13 cellular contexts compared by ENCODE assay signal in the genomic region with DNA sequence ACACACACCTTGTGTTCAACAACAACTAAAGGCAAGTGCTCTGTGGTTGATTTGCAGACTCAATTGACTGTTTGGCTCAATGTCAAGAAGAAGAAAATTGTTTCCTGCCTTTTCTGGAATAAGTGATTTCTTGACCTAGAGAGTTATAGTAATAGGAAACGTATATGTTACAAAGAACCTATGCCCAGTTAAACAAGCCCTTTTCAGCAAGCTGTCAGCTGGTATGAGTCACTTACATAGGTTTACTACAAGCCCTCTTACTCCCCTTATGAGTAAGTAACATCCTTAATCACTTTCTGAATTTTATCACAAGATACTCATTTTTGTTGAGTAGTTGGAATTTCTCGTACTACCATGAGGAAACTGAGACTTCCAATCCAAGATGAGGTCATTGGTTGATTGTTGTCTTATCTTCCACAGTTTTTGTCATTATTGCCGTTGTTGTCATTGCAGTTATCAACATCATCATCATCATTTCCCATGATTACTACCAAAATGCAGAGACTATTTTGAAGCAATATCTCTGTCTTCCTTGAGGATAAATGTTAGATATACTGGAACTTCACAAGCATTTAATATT.
DNase-seq lines count a peak whose midpoint lies in the region; ATAC-seq, FAIRE-seq and TF ChIP-seq lines count a peak whose summit lies in the region.
"Had no signal": no experiment of that assay in that cellular context is flagged by ENCODE, and none has a peak within 500 bp of the region (broad histone marks: within the 10 kb centered on the region; RNA-seq: fewer than 3 reads in every experiment).

No MANE protein-coding gene starts in this region.

- no peaks in the 10 kb centered on the region for H3K9me3 Mint-ChIP-seq in stimulated activated naive CD8-positive, alpha-beta T cell treated with anti-CD3 and anti-CD28 coated beads, Interleukin-15, amount 100 ng/mL, for 72 hours
- H3K9me3 Mint-ChIP-seq: neural progenitor cell had no signal

- no peak overlapping the region for H3K4me2 ChIP-seq in HepG2 (ENCODE audit: low read depth, low read length)
- H3K4me2 ChIP-seq: neural progenitor cell had no signal

- no peak for TF ChIP-seq EP300 in HepG2 (IDR thresholded peaks at IDR 0.05; ENCODE audit: low read depth in 2 of 2, low read length in 2 of 2)
- no peak for TF ChIP-seq EP300 in HepG2 (CRISPR knock-in tag; IDR thresholded peaks at IDR 0.05; ENCODE audit: borderline replicate concordance)

- no peaks in the 10 kb centered on the region for H4K20me1 ChIP-seq in HepG2 (ENCODE audit: insufficient read depth, low read length)

- in situ Hi-C loops in HepG2 (cut with HindIII; ENCODE audit: extremely low pct_ligation_motif_present, low pct_unique_long_range_greater_than_20kb): no loop called here

- no peak for TF ChIP-seq POLR2A in HepG2 (IDR thresholded peaks at IDR 0.05; ENCODE audit: insufficient read depth in 1 of 2, low read depth in 2 of 2, low read length in 2 of 2)
- no peak for TF ChIP-seq POLR2A in right lobe of liver (IDR thresholded peaks at IDR 0.05)

- ATAC-seq in HepG2: no peak
- no peak for ATAC-seq in right lobe of liver
- peak; percentile 65 for ATAC-seq in HG02885 (IDR thresholded peaks at IDR 0.05; ENCODE audit: poor library complexity, unreplicated experiment)
- ATAC-seq in stimulated activated naive CD8-positive, alpha-beta T cell treated with anti-CD3 and anti-CD28 coated beads, Interleukin-15, amount 100 ng/mL, for 72 hours: peak; percentile 87
- ATAC-seq in HG02852 (IDR thresholded peaks at IDR 0.05; ENCODE audit: unreplicated experiment): no peak

- H3K4me3 ChIP-seq in HepG2 (replicated peaks in 1 of 3; ENCODE audit: insufficient read depth in 1 of 3, low read depth in 2 of 3, low read length in 3 of 3): no peak overlapping the region
- H3K4me3 ChIP-seq in right lobe of liver: no peak overlapping the region
- H3K4me3 ChIP-seq: neural progenitor cell had no signal

- TF ChIP-seq CTCF in HepG2 (CRISPR knock-in tag; IDR thresholded peaks at IDR 0.05) (no peak), right lobe of liver (IDR thresholded peaks at IDR 0.05) (no peak)

- H3K79me2 ChIP-seq in HepG2 (ENCODE audit: insufficient read depth, low read length): no peaks in the 10 kb centered on the region

- H3K36me3 ChIP-seq in HepG2 (replicated peaks in 1 of 2; ENCODE audit: control insufficient read depth in 1 of 2, insufficient read depth in 2 of 2, low read length in 2 of 2): no peaks in the 10 kb centered on the region
- no peaks in the 10 kb centered on the region for H3K36me3 ChIP-seq in right lobe of liver
- H3K36me3 ChIP-seq: neural progenitor cell had no signal

- H3K27me3 Mint-ChIP-seq in stimulated activated naive CD8-positive, alpha-beta T cell treated with anti-CD3 and anti-CD28 coated beads, Interleukin-15, amount 100 ng/mL, for 72 hours: no peaks in the 10 kb centered on the region

- CTCF ChIA-PET in HepG2 (lab: Yijun Ruan, JAX; ENCODE audit: low intra/inter-chr PET ratio, low total read pairs): no interaction called here

- H3K27ac ChIP-seq in HepG2 (ENCODE audit: extremely low read length, insufficient read depth, low read length) (no peak overlapping the region), right lobe of liver (no peak overlapping the region)
- H3K27ac ChIP-seq: neural progenitor cell had no signal

- 0% methylated on average over 3 of the region's 3 CpGs for WGBS in HepG2 (ENCODE audit: low lambda C conversion rate)
- WGBS in right lobe of liver (ENCODE audit: insufficient coverage, low coverage, low lambda C conversion rate, missing lambda C conversion rate): 22% methylated on average over 3 of the region's 3 CpGs

- H3K27ac Mint-ChIP-seq in stimulated activated naive CD8-positive, alpha-beta T cell treated with anti-CD3 and anti-CD28 coated beads, Interleukin-15, amount 100 ng/mL, for 72 hours: no peak overlapping the region
- H3K27ac Mint-ChIP-seq: neural progenitor cell had no signal

- H3K4me1 ChIP-seq in HepG2 (ENCODE audit: insufficient read depth, low read length): no peaks in the 10 kb centered on the region
- H3K4me1 ChIP-seq in right lobe of liver: no peaks in the 10 kb centered on the region
- H3K4me1 ChIP-seq: neural progenitor cell had no signal

- no peaks in the 10 kb centered on the region for H3K4me1 Mint-ChIP-seq in stimulated activated naive CD8-positive, alpha-beta T cell treated with anti-CD3 and anti-CD28 coated beads, Interleukin-15, amount 100 ng/mL, for 72 hours

- H3K27me3 ChIP-seq in HepG2 (ENCODE audit: control insufficient read depth in 1 of 2, insufficient read depth in 2 of 2, low read length in 2 of 2): 0 out of 5 replicates have a peak, but pooled peaks cover 0 to 6% of the 10 kb centered on the region in 2 experiments
- no peaks in the 10 kb centered on the region for H3K27me3 ChIP-seq in right lobe of liver
- H3K27me3 ChIP-seq: neural progenitor cell had no signal

- H2AFZ ChIP-seq in HepG2 (ENCODE audit: low read length): no peak overlapping the region
- H2AFZ ChIP-seq: neural progenitor cell had no signal

- no peak overlapping the region for H3K4me3 Mint-ChIP-seq in stimulated activated naive CD8-positive, alpha-beta T cell treated with anti-CD3 and anti-CD28 coated beads, Interleukin-15, amount 100 ng/mL, for 72 hours
- H3K4me3 Mint-ChIP-seq: neural progenitor cell had no signal

- no TSS peak for BruUV-seq in HepG2 (replicated peaks; lab: Mats Ljungman, UMichigan)

- DNase-seq in HepG2 (ENCODE audit: low spot score) (no peak), right lobe of liver (no peak), RKO (ENCODE audit: low spot score) (peak; percentile 67), HuH-7 (ENCODE audit: low spot score) (no peak), OCI-M2 (lab: John Stamatoyannopoulos, UW; ENCODE audit: unreplicated experiment) (no peak)
- no peak for DNase-seq in stimulated activated naive CD8-positive, alpha-beta T cell treated with anti-CD3 and anti-CD28 coated beads, Interleukin-15, amount 100 ng/mL, for 72 hours
- DNase-seq: GF-D8, kidney, NCI-H2107, Right ventricle myocardium superior had no signal

- intact Hi-C loops in HepG2 (cut with micrococcal nuclease; ENCODE audit: unreplicated experiment): no loop called here
- intact Hi-C loops in right lobe of liver (cut with DNase I): no loop called here

- no peak for TF ChIP-seq RAD21 in HepG2 (CRISPR knock-in tag; IDR thresholded peaks at IDR 0.05)

- H3K9me3 ChIP-seq in HepG2 (ENCODE audit: low read length) (no peaks in the 10 kb centered on the region), right lobe of liver (no peaks in the 10 kb centered on the region)

- POLR2A ChIA-PET in HepG2 (lab: Yijun Ruan, JAX): no interaction called here

- no peak overlapping the region for H3K9ac ChIP-seq in HepG2 (ENCODE audit: insufficient read depth, low read depth, low read length)
- H3K9ac ChIP-seq: neural progenitor cell had no signal

- FAIRE-seq in HepG2 (lab: Jason Lieb, UNC): no peak
- FAIRE-seq: kidney had no signal

TF ChIP-seq in HepG2, 621 proteins besides CTCF, POLR2A, EP300 and RAD21:
- TF ChIP-seq, protein P1, sequence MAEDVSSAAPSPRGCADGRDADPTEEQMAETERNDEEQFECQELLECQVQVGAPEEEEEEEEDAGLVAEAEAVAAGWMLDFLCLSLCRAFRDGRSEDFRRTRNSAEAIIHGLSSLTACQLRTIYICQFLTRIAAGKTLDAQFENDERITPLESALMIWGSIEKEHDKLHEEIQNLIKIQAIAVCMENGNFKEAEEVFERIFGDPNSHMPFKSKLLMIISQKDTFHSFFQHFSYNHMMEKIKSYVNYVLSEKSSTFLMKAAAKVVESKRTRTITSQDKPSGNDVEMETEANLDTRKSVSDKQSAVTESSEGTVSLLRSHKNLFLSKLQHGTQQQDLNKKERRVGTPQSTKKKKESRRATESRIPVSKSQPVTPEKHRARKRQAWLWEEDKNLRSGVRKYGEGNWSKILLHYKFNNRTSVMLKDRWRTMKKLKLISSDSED (CRISPR knock-in tag; IDR thresholded peaks at IDR 0.05): no peak
- TF ChIP-seq KDM2A (CRISPR knock-in tag; IDR thresholded peaks at IDR 0.05; ENCODE audit: borderline replicate concordance, low read depth) (no peak), MED13 (CRISPR knock-in tag; IDR thresholded peaks at IDR 0.05) (no peak), IKZF4 (CRISPR knock-in tag; IDR thresholded peaks at IDR 0.05; ENCODE audit: borderline replicate concordance, low read depth, not compliant biosample characterization) (no peak), CREB1 (IDR thresholded peaks at IDR 0.05) (peak; percentile 29; the same call in 1 of the 2 replicates), CREB1 (CRISPR knock-in tag; IDR thresholded peaks at IDR 0.05) (no peak), ATF7 (IDR thresholded peaks at IDR 0.05) (peak; percentile 46; the same call in 1 of the 2 replicates), ATF7 (CRISPR knock-in tag; IDR thresholded peaks at IDR 0.05) (no peak)
- TF ChIP-seq, protein P2, sequence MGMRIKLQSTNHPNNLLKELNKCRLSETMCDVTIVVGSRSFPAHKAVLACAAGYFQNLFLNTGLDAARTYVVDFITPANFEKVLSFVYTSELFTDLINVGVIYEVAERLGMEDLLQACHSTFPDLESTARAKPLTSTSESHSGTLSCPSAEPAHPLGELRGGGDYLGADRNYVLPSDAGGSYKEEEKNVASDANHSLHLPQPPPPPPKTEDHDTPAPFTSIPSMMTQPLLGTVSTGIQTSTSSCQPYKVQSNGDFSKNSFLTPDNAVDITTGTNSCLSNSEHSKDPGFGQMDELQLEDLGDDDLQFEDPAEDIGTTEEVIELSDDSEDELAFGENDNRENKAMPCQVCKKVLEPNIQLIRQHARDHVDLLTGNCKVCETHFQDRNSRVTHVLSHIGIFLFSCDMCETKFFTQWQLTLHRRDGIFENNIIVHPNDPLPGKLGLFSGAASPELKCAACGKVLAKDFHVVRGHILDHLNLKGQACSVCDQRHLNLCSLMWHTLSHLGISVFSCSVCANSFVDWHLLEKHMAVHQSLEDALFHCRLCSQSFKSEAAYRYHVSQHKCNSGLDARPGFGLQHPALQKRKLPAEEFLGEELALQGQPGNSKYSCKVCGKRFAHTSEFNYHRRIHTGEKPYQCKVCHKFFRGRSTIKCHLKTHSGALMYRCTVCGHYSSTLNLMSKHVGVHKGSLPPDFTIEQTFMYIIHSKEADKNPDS (CRISPR knock-in tag; IDR thresholded peaks at IDR 0.05): no peak
- TF ChIP-seq, protein P3, sequence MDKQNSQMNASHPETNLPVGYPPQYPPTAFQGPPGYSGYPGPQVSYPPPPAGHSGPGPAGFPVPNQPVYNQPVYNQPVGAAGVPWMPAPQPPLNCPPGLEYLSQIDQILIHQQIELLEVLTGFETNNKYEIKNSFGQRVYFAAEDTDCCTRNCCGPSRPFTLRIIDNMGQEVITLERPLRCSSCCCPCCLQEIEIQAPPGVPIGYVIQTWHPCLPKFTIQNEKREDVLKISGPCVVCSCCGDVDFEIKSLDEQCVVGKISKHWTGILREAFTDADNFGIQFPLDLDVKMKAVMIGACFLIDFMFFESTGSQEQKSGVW (CRISPR knock-in tag; IDR thresholded peaks at IDR 0.05; ENCODE audit: borderline replicate concordance): no peak
TF ChIP-seq in HepG2: peak in this region for 2.

Comparison
In these comparisons a context has a peak if more than half of its experiments do, and no peak if none do; other contexts are left out.
1. ATAC-seq: peak in HG02885 (single experiment) and stimulated activated naive CD8-positive, alpha-beta T cell treated with anti-CD3 and anti-CD28 coated beads, Interleukin-15, amount 100 ng/mL, for 72 hours (single experiment); none in HepG2 (single experiment), right lobe of liver (0 of 4) and HG02852 (single experiment).